ENCODE assay signal across 10 cellular contexts in genomic region chr6:157757430-157758403, GRCh38.
A peak's percentile ranks its signal among the peaks of the same experiment; 100 is the strongest.
DNase-seq lines count a peak whose midpoint lies in the region; ATAC-seq and TF ChIP-seq lines count a peak whose summit lies in the region.
"Had no signal": no experiment of that assay in that cellular context is flagged by ENCODE, and none has a peak within 500 bp of the region (broad histone marks: within the 10 kb centered on the region; RNA-seq: fewer than 3 reads in every experiment).

No MANE protein-coding gene starts in this region.

- no TSS peak for BruUV-seq in A673 (replicated peaks; lab: Mats Ljungman, UMichigan)

- CTCF ChIA-PET in HEK293 (lab: Yijun Ruan, JAX) (interaction anchor here (0.5 to 11.8 kb wide), 47 partner anchors 8 to 1398 kb away, joined by 3 to 143 read pairs (median 5); no protein-coding TSS in a partner anchor), A673 (lab: Charles Lee) (interaction anchor here (1.6 kb wide), 1 partner anchor 116 kb away, joined by 11 read pairs; no protein-coding TSS in a partner anchor)
- CTCF ChIA-PET in naive thymus-derived CD4-positive, alpha-beta T cell (lab: Charles Lee): interaction anchor here (0.6 to 3.6 kb wide), 22 partner anchors 7 to 212 kb away, joined by 3 to 51 read pairs (median 5); no protein-coding TSS in a partner anchor

- peak overlapping the region in 7 of 11 experiments; percentile 16 to 51 (median 34); a peak in 9 of 22 replicates for H3K4me2 ChIP-seq in BLaER1 treated with 17β-estradiol and CSF1 and Interleukin-3, amounts not matched to agents 10 nM and 100 nM

- peaks cover 12% of the 10 kb centered on the region for H3K9me3 Mint-ChIP-seq in activated naive CD8-positive, alpha-beta T cell treated with anti-CD3 and anti-CD28 coated beads, Interleukin-2, amount 50 U/mL, for 24 hours
- H3K9me3 Mint-ChIP-seq in naive thymus-derived CD4-positive, alpha-beta T cell: peaks cover 0 to 12% (median 0%) of the 10 kb centered on the region in 11 donors

- no peaks in the 10 kb centered on the region for H3K36me3 Mint-ChIP-seq in activated naive CD8-positive, alpha-beta T cell treated with anti-CD3 and anti-CD28 coated beads, Interleukin-2, amount 50 U/mL, for 24 hours (ENCODE audit: low read depth)
- H3K36me3 Mint-ChIP-seq in naive thymus-derived CD4-positive, alpha-beta T cell: peaks cover 0 to 5% (median 0%) of the 10 kb centered on the region in 5 donors

- H3K4me3 ChIP-seq in BLaER1 treated with 17β-estradiol and CSF1 and Interleukin-3, amounts not matched to agents 10 nM and 100 nM: no peak overlapping the region
- H3K4me3 ChIP-seq in HEK293 (ENCODE audit: low read depth, low read length): no peak overlapping the region
- H3K4me3 ChIP-seq in naive thymus-derived CD4-positive, alpha-beta T cell (ENCODE audit: low read length): no peak overlapping the region
- no peak overlapping the region for H3K4me3 ChIP-seq in A673 (ENCODE audit: low read depth, low read length, poor library complexity, severe bottlenecking)
- H3K4me3 ChIP-seq: PC-9 had no signal

- intact Hi-C loops in naive thymus-derived CD4-positive, alpha-beta T cell (cut with micrococcal nuclease): loop anchor here (2.0 to 10.0 kb wide), 5 partner anchors 90 to 443 kb away; no protein-coding TSS in a partner anchor
- intact Hi-C loops in A673 (cut with micrococcal nuclease; ENCODE audit: unreplicated experiment): loop anchor here (2.0 to 10.0 kb wide), 3 partner anchors 189 to 377 kb away; no protein-coding TSS in a partner anchor

- peaks cover 28 to 49% (median 41%) of the 10 kb centered on the region in 10 experiments for H3K4me1 ChIP-seq in BLaER1 treated with 17β-estradiol and CSF1 and Interleukin-3, amounts not matched to agents 10 nM and 100 nM
- H3K4me1 ChIP-seq in HEK293 (ENCODE audit: control insufficient read depth, insufficient read depth, low read length) (0 out of 2 replicates have a peak, but pooled peaks cover 3% of the 10 kb centered on the region), A673 (ENCODE audit: insufficient read depth, low read length, poor library complexity, severe bottlenecking) (peaks cover 4% of the 10 kb centered on the region)
- H3K4me1 ChIP-seq in naive thymus-derived CD4-positive, alpha-beta T cell (ENCODE audit: control insufficient read depth in 2 of 2, insufficient read depth in 2 of 2, low read length in 2 of 2): peaks cover 12 to 63% of the 10 kb centered on the region in 2 donors

- peaks cover 0 to 12% (median 0%) of the 10 kb centered on the region in 11 experiments; a peak in 5 of 22 replicates for H3K27me3 ChIP-seq in BLaER1 treated with 17β-estradiol and CSF1 and Interleukin-3, amounts not matched to agents 10 nM and 100 nM
- H3K27me3 ChIP-seq in naive thymus-derived CD4-positive, alpha-beta T cell (ENCODE audit: control insufficient read depth in 2 of 2, insufficient read depth in 2 of 2, low read length in 2 of 2): no peaks in the 10 kb centered on the region
- no peaks in the 10 kb centered on the region for H3K27me3 ChIP-seq in A673 (replicated peaks; ENCODE audit: insufficient read depth, low read depth, low read length, poor library complexity)

- TF ChIP-seq CTCF in HEK293 (tag by site-specific recombination; IDR thresholded peaks at IDR 0.05): no peak
- no peak for TF ChIP-seq CTCF in A673 (conservative IDR thresholded peaks at IDR 0.05; ENCODE audit: low read depth, low read length)

- H3K27ac ChIP-seq in BLaER1 treated with 17β-estradiol and CSF1 and Interleukin-3, amounts not matched to agents 10 nM and 100 nM: no peak overlapping the region
- H3K27ac ChIP-seq in HEK293 (ENCODE audit: extremely low read depth, low read depth, low read length) (no peak overlapping the region), A673 (ENCODE audit: low read depth, low read length, poor library complexity, severe bottlenecking) (no peak overlapping the region)
- H3K27ac ChIP-seq in naive thymus-derived CD4-positive, alpha-beta T cell (ENCODE audit: low read depth, low read length): no peak overlapping the region
- H3K27ac ChIP-seq: PC-9 had no signal

- peaks cover 2% of the 10 kb centered on the region for H3K27me3 Mint-ChIP-seq in activated naive CD8-positive, alpha-beta T cell treated with anti-CD3 and anti-CD28 coated beads, Interleukin-2, amount 50 U/mL, for 24 hours
- peaks cover 0 to 44% (median 0%) of the 10 kb centered on the region in 5 donors for H3K27me3 Mint-ChIP-seq in naive thymus-derived CD4-positive, alpha-beta T cell

- no peak for DNase-seq in activated naive CD8-positive, alpha-beta T cell treated with anti-CD3 and anti-CD28 coated beads, Interleukin-2, amount 50 U/mL, for 24 hours
- DNase-seq in naive thymus-derived CD4-positive, alpha-beta T cell: no peak
- DNase-seq in A673 (ENCODE audit: low spot score) (no peak), LoVo (ENCODE audit: low spot score) (no peak), NCI-H345 treated with DMSO at 0.1 percent for 48 hours (lab: John Stamatoyannopoulos, UW; ENCODE audit: unreplicated experiment) (no peak)
- no peak for DNase-seq in activated CD4-positive, alpha-beta T cell treated with anti-CD3 and anti-CD28 coated beads for 4 hours
- DNase-seq: stimulated activated CD4-positive, alpha-beta T cell treated with anti-CD3 and anti-CD28 coated beads, Interleukin-4, amount 100 ng/mL, for 4 hours had no signal

- H3K9me3 ChIP-seq in BLaER1 treated with 17β-estradiol and CSF1 and Interleukin-3, amounts not matched to agents 10 nM and 100 nM (replicated peaks in 1 of 11): peaks cover 3 to 24% (median 16%) of the 10 kb centered on the region in 11 experiments; a peak in 21 of 22 replicates
- H3K9me3 ChIP-seq in HEK293 (ENCODE audit: control insufficient read depth, insufficient read depth, low read depth, low read length): no peaks in the 10 kb centered on the region
- H3K9me3 ChIP-seq in naive thymus-derived CD4-positive, alpha-beta T cell (ENCODE audit: control insufficient read depth in 2 of 3, low read length in 3 of 3): no peaks in the 10 kb centered on the region
- no peaks in the 10 kb centered on the region for H3K9me3 ChIP-seq in A673 (ENCODE audit: low read depth, low read length, poor library complexity, severe bottlenecking)

- H3K36me3 ChIP-seq in BLaER1 treated with 17β-estradiol and CSF1 and Interleukin-3, amounts not matched to agents 10 nM and 100 nM: no peaks in the 10 kb centered on the region
- H3K36me3 ChIP-seq in HEK293 (ENCODE audit: control insufficient read depth in 2 of 2, insufficient read depth in 1 of 2, low read length in 2 of 2) (no peaks in the 10 kb centered on the region), A673 (ENCODE audit: insufficient read depth, low read length, poor library complexity, severe bottlenecking) (no peaks in the 10 kb centered on the region)
- H3K36me3 ChIP-seq in naive thymus-derived CD4-positive, alpha-beta T cell (ENCODE audit: control insufficient read depth in 2 of 3, insufficient read depth in 3 of 3, low read length in 3 of 3): no peaks in the 10 kb centered on the region

- no peak overlapping the region for H3K9ac ChIP-seq in BLaER1 treated with 17β-estradiol and CSF1 and Interleukin-3, amounts not matched to agents 10 nM and 100 nM

- peaks cover 98% of the 10 kb centered on the region for H3K4me1 Mint-ChIP-seq in activated naive CD8-positive, alpha-beta T cell treated with anti-CD3 and anti-CD28 coated beads, Interleukin-2, amount 50 U/mL, for 24 hours
- H3K4me1 Mint-ChIP-seq in naive thymus-derived CD4-positive, alpha-beta T cell: peaks cover 44 to 92% (median 83%) of the 10 kb centered on the region in 7 donors

- peak overlapping the region; percentile 57 for H3K27ac Mint-ChIP-seq in activated naive CD8-positive, alpha-beta T cell treated with anti-CD3 and anti-CD28 coated beads, Interleukin-2, amount 50 U/mL, for 24 hours
- peak overlapping the region; percentile 58 to 88 (median 75) for H3K27ac Mint-ChIP-seq in naive thymus-derived CD4-positive, alpha-beta T cell

- no peak overlapping the region for H3K4me3 Mint-ChIP-seq in activated naive CD8-positive, alpha-beta T cell treated with anti-CD3 and anti-CD28 coated beads, Interleukin-2, amount 50 U/mL, for 24 hours
- peak overlapping the region in 2 of 10 donors; percentile 22 to 29 for H3K4me3 Mint-ChIP-seq in naive thymus-derived CD4-positive, alpha-beta T cell

- H4K20me1 ChIP-seq in BLaER1 treated with 17β-estradiol and CSF1 and Interleukin-3, amounts not matched to agents 10 nM and 100 nM: peaks cover 0 to 11% (median 0%) of the 10 kb centered on the region in 11 experiments; a peak in 1 of 22 replicates

- POLR2A ChIA-PET in HEK293 (lab: Yijun Ruan, JAX): interaction anchor here (0.6 kb wide), 1 partner anchor 115 kb away, joined by 5 read pairs; no protein-coding TSS in a partner anchor
- POLR2A ChIA-PET in naive thymus-derived CD4-positive, alpha-beta T cell (lab: Charles Lee): interaction anchor here (1.1 to 3.3 kb wide), 3 partner anchors 105 to 269 kb away, joined by 3 to 20 read pairs (median 4); no protein-coding TSS in a partner anchor
- POLR2A ChIA-PET in A673 (lab: Charles Lee; ENCODE audit: low non-redundant PET): no interaction called here

- ATAC-seq in activated naive CD8-positive, alpha-beta T cell treated with anti-CD3 and anti-CD28 coated beads, Interleukin-2, amount 50 U/mL, for 24 hours: no peak
- ATAC-seq in naive thymus-derived CD4-positive, alpha-beta T cell: peak; percentile 31

TF ChIP-seq in HEK293, 187 proteins besides CTCF, POLR2A, EP300 and RAD21:
- peak; percentile 87 for TF ChIP-seq ZNF366 (tag by site-specific recombination; conservative IDR thresholded peaks at IDR 0.05)
- TF ChIP-seq ZNF248 (tag by site-specific recombination; IDR thresholded peaks at IDR 0.05): no peak
